22 cellular contexts compared by ENCODE assay signal in the genomic region with DNA sequence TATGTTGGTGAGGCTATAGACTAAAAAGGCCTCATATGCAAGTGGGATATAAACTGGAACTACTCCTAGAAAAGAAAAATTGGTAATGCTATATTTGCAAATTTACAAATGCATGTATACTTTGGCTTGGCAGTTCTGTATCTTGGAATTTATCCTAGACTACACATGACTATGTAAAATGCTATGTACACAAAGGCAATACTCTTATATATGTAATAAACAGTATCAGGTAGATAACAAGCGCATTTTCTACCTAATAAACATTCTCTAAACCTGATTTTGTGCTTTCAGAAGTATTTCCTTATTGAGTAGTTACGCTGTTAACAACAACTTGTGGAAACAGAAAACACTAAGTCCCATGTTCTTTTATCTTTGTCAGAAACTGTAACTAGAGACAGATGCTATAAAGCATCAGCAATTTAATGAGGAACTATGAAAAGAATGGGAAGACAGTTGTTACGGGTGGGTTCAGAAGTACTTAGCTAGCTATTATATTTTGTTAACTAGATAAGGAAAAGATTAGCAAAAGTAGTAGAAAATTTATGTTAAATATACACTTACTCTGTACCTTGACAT.
"Had no signal": no experiment of that assay in that cellular context is flagged by ENCODE, and none has a peak within 500 bp of the region (broad histone marks: within the 10 kb centered on the region; RNA-seq: fewer than 3 reads in every experiment).

No MANE protein-coding gene starts in this region.

- DNase-seq: activated CD4-positive, alpha-beta T cell treated with anti-CD3 and anti-CD28 coated beads, Interleukin-2, amount 10 ng/mL, durations not matched to agents 7 days and 5 days; activated CD4-positive, CD25-positive, alpha-beta regulatory T cell treated with anti-CD3 and anti-CD28 coated beads, Interleukin-2, amount 50 U/mL, for 72 hours; activated CD8-positive, alpha-beta T cell treated with anti-CD3 and anti-CD28 coated beads for 36 hours; activated gamma-delta T cell treated with Interleukin-2 at 50 U/mL for 16 hours; activated T-cell treated with anti-CD3 and anti-CD28 coated beads, Interleukin-2, amount 50 U/mL, for 1 hour; aorta; brain microvascular endothelial cell; caudate nucleus; dermis blood vessel endothelial cell; effector CD8-positive, alpha-beta T cell; erythroblast; foreskin melanocyte; immature natural killer cell; left ventricle myocardium inferior; midbrain; occipital lobe; stimulated activated CD4-positive, alpha-beta T cell treated with anti-CD3 and anti-CD28 coated beads, Interleukin-4, amount 100 ng/mL, for 24 hours; stimulated activated naive CD4-positive, alpha-beta T cell treated with Interleukin-2 at 50 U/mL for 16 hours; upper lobe of left lung had no signal

- H3K79me2 ChIP-seq: hepatocyte had no signal

- H3K4me1 ChIP-seq: upper lobe of left lung had no signal

- H3K9me3 Mint-ChIP-seq: activated CD4-positive, alpha-beta T cell treated with anti-CD3 and anti-CD28 coated beads, Interleukin-2, amount 10 ng/mL, durations not matched to agents 7 days and 5 days; activated CD8-positive, alpha-beta T cell treated with anti-CD3 and anti-CD28 coated beads for 36 hours; activated naive CD4-positive, alpha-beta T cell treated with anti-CD3 and anti-CD28 coated beads, Interleukin-2, amount 50 U/mL, for 24 hours; immature natural killer cell; neural crest cell had no signal

- H3K4me2 ChIP-seq: hepatocyte had no signal

- H3K4me1 Mint-ChIP-seq: activated CD4-positive, alpha-beta T cell treated with anti-CD3 and anti-CD28 coated beads, Interleukin-2, amount 10 ng/mL, durations not matched to agents 7 days and 5 days; activated naive CD4-positive, alpha-beta T cell treated with anti-CD3 and anti-CD28 coated beads, Interleukin-2, amount 50 U/mL, for 24 hours; immature natural killer cell had no signal

- H3K4me3 ChIP-seq: hepatocyte, left ventricle myocardium inferior, upper lobe of left lung had no signal

- H3K36me3 ChIP-seq: brain microvascular endothelial cell had no signal

- H3K9me3 ChIP-seq: left ventricle myocardium inferior, upper lobe of left lung had no signal

- H3K4me3 Mint-ChIP-seq: activated CD4-positive, alpha-beta T cell treated with anti-CD3 and anti-CD28 coated beads, Interleukin-2, amount 10 ng/mL, durations not matched to agents 7 days and 5 days; activated CD8-positive, alpha-beta T cell treated with anti-CD3 and anti-CD28 coated beads for 36 hours; activated naive CD4-positive, alpha-beta T cell treated with anti-CD3 and anti-CD28 coated beads, Interleukin-2, amount 50 U/mL, for 24 hours; immature natural killer cell; neural crest cell had no signal

- H3K27ac ChIP-seq: brain microvascular endothelial cell, hepatocyte, left ventricle myocardium inferior, upper lobe of left lung had no signal

- H2AFZ ChIP-seq: hepatocyte had no signal

- H3K27ac Mint-ChIP-seq: activated CD4-positive, alpha-beta T cell treated with anti-CD3 and anti-CD28 coated beads, Interleukin-2, amount 10 ng/mL, durations not matched to agents 7 days and 5 days; activated CD8-positive, alpha-beta T cell treated with anti-CD3 and anti-CD28 coated beads for 36 hours; activated naive CD4-positive, alpha-beta T cell treated with anti-CD3 and anti-CD28 coated beads, Interleukin-2, amount 50 U/mL, for 24 hours; immature natural killer cell had no signal

- H3K27me3 Mint-ChIP-seq: activated CD4-positive, alpha-beta T cell treated with anti-CD3 and anti-CD28 coated beads, Interleukin-2, amount 10 ng/mL, durations not matched to agents 7 days and 5 days; activated CD8-positive, alpha-beta T cell treated with anti-CD3 and anti-CD28 coated beads for 36 hours; activated naive CD4-positive, alpha-beta T cell treated with anti-CD3 and anti-CD28 coated beads, Interleukin-2, amount 50 U/mL, for 24 hours had no signal

- H3K27me3 ChIP-seq: brain microvascular endothelial cell, hepatocyte, upper lobe of left lung had no signal
